Comparison of ENCODE assay signal across 19 cellular contexts in the genomic region with DNA sequence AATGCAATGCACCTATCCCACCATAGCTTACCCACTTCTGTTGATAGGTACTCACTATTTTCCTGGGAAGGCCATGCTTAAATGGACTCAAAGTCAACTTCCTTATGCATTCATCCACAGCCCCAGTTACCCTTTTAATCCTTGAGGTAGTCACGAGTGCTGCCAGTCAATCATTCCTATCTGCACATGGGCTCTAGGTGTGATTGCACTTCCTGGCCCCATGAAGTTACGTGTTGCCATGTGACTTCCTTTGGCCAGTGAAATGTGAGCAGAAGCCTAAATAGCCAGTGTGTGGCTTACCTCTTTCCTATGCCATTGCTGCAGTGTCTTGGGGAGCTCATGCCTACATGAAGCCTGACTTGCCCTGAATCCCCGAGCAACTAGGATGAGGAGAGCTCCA. TPM values are rescaled to one million over a fixed set of nuclear protein-coding genes. Genes with fewer than 3 reads are reported as not detected.
A peak's percentile ranks its signal among the peaks of the same experiment; 100 is the strongest.
DNase-seq lines count a peak whose midpoint lies in the region; ATAC-seq, FAIRE-seq and TF ChIP-seq lines count a peak whose summit lies in the region.
"Had no signal": no experiment of that assay in that cellular context is flagged by ENCODE, and none has a peak within 500 bp of the region (broad histone marks: within the 10 kb centered on the region; RNA-seq: fewer than 3 reads in every experiment).

No MANE protein-coding gene starts in this region.

- H4K20me1 ChIP-seq in astrocyte (ENCODE audit: insufficient read depth, low read length) = no peaks in the 10 kb centered on the region

- H3K18ac ChIP-seq in mesenchymal stem cell (ENCODE audit: low read depth in 1 of 2, low read length in 2 of 2) = peak overlapping the region; percentile 31 to 35

- intact Hi-C loops in activated CD8-positive, alpha-beta T cell treated with anti-CD3 and anti-CD28 coated beads for 36 hours (cut with micrococcal nuclease) = loop anchor here (5.0 kb wide), 1 partner anchor 107 kb away; no protein-coding TSS in a partner anchor
- intact Hi-C loops in transverse colon (cut with DNase I; ENCODE audit: low total_unique reads) = loop anchor here (5.0 kb wide), 1 partner anchor 117 kb away; no protein-coding TSS in a partner anchor

- H2BK120ac ChIP-seq in mesenchymal stem cell (ENCODE audit: low read depth, low read length) = no peak overlapping the region

- H3K27me3 Mint-ChIP-seq in activated CD8-positive, alpha-beta T cell treated with anti-CD3 and anti-CD28 coated beads for 36 hours = no peaks in the 10 kb centered on the region
- peaks cover 7% of the 10 kb centered on the region for H3K27me3 Mint-ChIP-seq in activated CD8-positive, alpha-beta T cell treated with anti-CD3 and anti-CD28 coated beads, Interleukin-2, amount 10 ng/mL, durations not matched to agents 7 days and 5 days (ENCODE audit: low read depth)
- peaks cover 12% of the 10 kb centered on the region for H3K27me3 Mint-ChIP-seq in astrocyte (ENCODE audit: low read depth, unreplicated experiment)

- no peaks in the 10 kb centered on the region for H3K36me3 ChIP-seq in astrocyte (ENCODE audit: insufficient read depth, low read length)
- no peaks in the 10 kb centered on the region for H3K36me3 ChIP-seq in mesenchymal stem cell (ENCODE audit: control insufficient read depth in 1 of 2, insufficient read depth in 2 of 2, low read depth in 1 of 2, low read length in 2 of 2)
- H3K36me3 ChIP-seq in transverse colon = no peaks in the 10 kb centered on the region

- no peak overlapping the region for H4K91ac ChIP-seq in mesenchymal stem cell (ENCODE audit: low read length)

- no peak for DNase-seq in activated CD8-positive, alpha-beta T cell treated with anti-CD3 and anti-CD28 coated beads for 36 hours
- no peak for DNase-seq in activated CD8-positive, alpha-beta T cell treated with anti-CD3 and anti-CD28 coated beads, Interleukin-2, amount 10 ng/mL, durations not matched to agents 7 days and 5 days
- no peak for DNase-seq in astrocyte (ENCODE audit: low read depth)
- DNase-seq in mesenchymal stem cell = peak; percentile 6
- no peak for DNase-seq in transverse colon
- DNase-seq in foreskin melanocyte = no peak
- DNase-seq in MV-4-11 (lab: John Stamatoyannopoulos, UW) = no peak
- DNase-seq: activated B cell treated with CpG ODN at 0.5 μM for 24 hours; activated naive CD4-positive, alpha-beta T cell treated with anti-CD3 and anti-CD28 coated beads, Interleukin-2, amount 10 ng/mL, durations not matched to agents 7 days and 5 days; CD8-positive, alpha-beta T cell; midbrain; NCI-H2029; NCI-H524; occipital lobe; stimulated activated CD4-positive, alpha-beta T cell treated with anti-CD3 and anti-CD28 coated beads, Interleukin-12 subunit alpha, Interleukin-12 subunit beta, amount 100 ng/mL, for 4 hours had no signal

- H3K27ac ChIP-seq in astrocyte (ENCODE audit: low read depth, low read length) = peak overlapping the region; percentile 76
- H3K27ac ChIP-seq in mesenchymal stem cell (ENCODE audit: low read length, poor library complexity, severe bottlenecking) = no peak overlapping the region
- peak overlapping the region in 3 of 4 donors; percentile 56 to 64 (median 58) for H3K27ac ChIP-seq in transverse colon

- no peak overlapping the region for H3K23ac ChIP-seq in mesenchymal stem cell (ENCODE audit: low read length in 2 of 2)

- no peaks in the 10 kb centered on the region for H3K79me1 ChIP-seq in mesenchymal stem cell (replicated peaks; ENCODE audit: low read length, poor library complexity, severe bottlenecking)

- no peak for FAIRE-seq in astrocyte (lab: Jason Lieb, UNC)
- FAIRE-seq: A204.1 had no signal

- no peak overlapping the region for H2BK5ac ChIP-seq in mesenchymal stem cell (ENCODE audit: low read depth, low read length, poor library complexity, severe bottlenecking)

- H3K4me2 ChIP-seq in astrocyte (ENCODE audit: low read length) = peak overlapping the region; percentile 71
- H3K4me2 ChIP-seq in mesenchymal stem cell (ENCODE audit: low read length, poor library complexity, severe bottlenecking) = no peak overlapping the region

- TF ChIP-seq CTCF in activated CD8-positive, alpha-beta T cell treated with anti-CD3 and anti-CD28 coated beads for 36 hours (IDR thresholded peaks at IDR 0.05) = no peak
- TF ChIP-seq CTCF in astrocyte (IDR thresholded peaks at IDR 0.05; ENCODE audit: insufficient read depth, low read depth, low read length) (no peak), transverse colon (IDR thresholded peaks at IDR 0.05) (no peak)

- H2AK5ac ChIP-seq in mesenchymal stem cell (ENCODE audit: low read length, severe bottlenecking) = peak overlapping the region; percentile 45

- peak overlapping the region; percentile 61 for H4K8ac ChIP-seq in mesenchymal stem cell (ENCODE audit: low read length)

- H3K4me1 ChIP-seq in astrocyte (ENCODE audit: insufficient read depth, low read length) = peaks cover 32% of the 10 kb centered on the region
- peaks cover 18% of the 10 kb centered on the region for H3K4me1 ChIP-seq in mesenchymal stem cell (ENCODE audit: control insufficient read depth, insufficient read depth, low read depth, low read length)
- H3K4me1 ChIP-seq in transverse colon = peaks cover 0 to 10% (median 3%) of the 10 kb centered on the region in 4 donors

- H3K4ac ChIP-seq in mesenchymal stem cell (ENCODE audit: low read depth in 1 of 2, low read length in 2 of 2) = peak overlapping the region in 1 of 2 experiments; percentile 19

- POLR2A ChIA-PET in activated CD8-positive, alpha-beta T cell treated with anti-CD3 and anti-CD28 coated beads for 36 hours (lab: Charles Lee) = no interaction called here
- POLR2A ChIA-PET in activated CD8-positive, alpha-beta T cell treated with anti-CD3 and anti-CD28 coated beads, Interleukin-2, amount 10 ng/mL, durations not matched to agents 7 days and 5 days (lab: Charles Lee) = no interaction called here

- TF ChIP-seq EP300 in transverse colon (IDR thresholded peaks at IDR 0.05; ENCODE audit: low read depth) = no peak

- no peak overlapping the region for H3K4me3 Mint-ChIP-seq in activated CD8-positive, alpha-beta T cell treated with anti-CD3 and anti-CD28 coated beads for 36 hours
- no peak overlapping the region for H3K4me3 Mint-ChIP-seq in activated CD8-positive, alpha-beta T cell treated with anti-CD3 and anti-CD28 coated beads, Interleukin-2, amount 10 ng/mL, durations not matched to agents 7 days and 5 days
- H3K4me3 Mint-ChIP-seq in astrocyte (ENCODE audit: unreplicated experiment) = peak overlapping the region; percentile 51
- H3K4me3 Mint-ChIP-seq: activated B cell treated with CpG ODN at 0.5 μM for 24 hours; activated naive CD4-positive, alpha-beta T cell treated with anti-CD3 and anti-CD28 coated beads, Interleukin-2, amount 10 ng/mL, durations not matched to agents 7 days and 5 days; brain; CD8-positive, alpha-beta T cell had no signal

- H3K9me3 Mint-ChIP-seq in activated CD8-positive, alpha-beta T cell treated with anti-CD3 and anti-CD28 coated beads for 36 hours = no peaks in the 10 kb centered on the region
- no peaks in the 10 kb centered on the region for H3K9me3 Mint-ChIP-seq in activated CD8-positive, alpha-beta T cell treated with anti-CD3 and anti-CD28 coated beads, Interleukin-2, amount 10 ng/mL, durations not matched to agents 7 days and 5 days (ENCODE audit: insufficient read depth)
- no peaks in the 10 kb centered on the region for H3K9me3 Mint-ChIP-seq in astrocyte (ENCODE audit: unreplicated experiment)
- H3K9me3 Mint-ChIP-seq: activated B cell treated with CpG ODN at 0.5 μM for 24 hours; activated naive CD4-positive, alpha-beta T cell treated with anti-CD3 and anti-CD28 coated beads, Interleukin-2, amount 10 ng/mL, durations not matched to agents 7 days and 5 days; CD8-positive, alpha-beta T cell had no signal

- H3K4me1 Mint-ChIP-seq in activated CD8-positive, alpha-beta T cell treated with anti-CD3 and anti-CD28 coated beads for 36 hours (ENCODE audit: low read depth) = no peaks in the 10 kb centered on the region
- H3K4me1 Mint-ChIP-seq in activated CD8-positive, alpha-beta T cell treated with anti-CD3 and anti-CD28 coated beads, Interleukin-2, amount 10 ng/mL, durations not matched to agents 7 days and 5 days (ENCODE audit: low read depth) = peaks cover 7% of the 10 kb centered on the region
- peaks cover 38% of the 10 kb centered on the region for H3K4me1 Mint-ChIP-seq in astrocyte (ENCODE audit: low read depth, unreplicated experiment)
- H3K4me1 Mint-ChIP-seq: activated B cell treated with CpG ODN at 0.5 μM for 24 hours; activated naive CD4-positive, alpha-beta T cell treated with anti-CD3 and anti-CD28 coated beads, Interleukin-2, amount 10 ng/mL, durations not matched to agents 7 days and 5 days had no signal

- no peak for TF ChIP-seq POLR2A in transverse colon (IDR thresholded peaks at IDR 0.05)

- H3K79me2 ChIP-seq in astrocyte (ENCODE audit: insufficient read depth, low read length) = no peaks in the 10 kb centered on the region

- H2BK15ac ChIP-seq in mesenchymal stem cell (ENCODE audit: low read depth, poor library complexity, severe bottlenecking) = no peak overlapping the region

- no peaks in the 10 kb centered on the region for H3K36me3 Mint-ChIP-seq in activated CD8-positive, alpha-beta T cell treated with anti-CD3 and anti-CD28 coated beads for 36 hours (ENCODE audit: low read depth)
- no peaks in the 10 kb centered on the region for H3K36me3 Mint-ChIP-seq in activated CD8-positive, alpha-beta T cell treated with anti-CD3 and anti-CD28 coated beads, Interleukin-2, amount 10 ng/mL, durations not matched to agents 7 days and 5 days (ENCODE audit: low read depth)
- H3K36me3 Mint-ChIP-seq in astrocyte (ENCODE audit: low read depth, unreplicated experiment) = no peaks in the 10 kb centered on the region
- H3K36me3 Mint-ChIP-seq: activated naive CD4-positive, alpha-beta T cell treated with anti-CD3 and anti-CD28 coated beads, Interleukin-2, amount 10 ng/mL, durations not matched to agents 7 days and 5 days; brain; CD8-positive, alpha-beta T cell had no signal

- peak overlapping the region; percentile 66 for H2AFZ ChIP-seq in astrocyte (ENCODE audit: low read depth, low read length)
- no peak overlapping the region for H2AFZ ChIP-seq in mesenchymal stem cell (ENCODE audit: low read depth, low read length)

- CTCF ChIA-PET in activated CD8-positive, alpha-beta T cell treated with anti-CD3 and anti-CD28 coated beads for 36 hours (lab: Charles Lee) = interaction anchor here (0.9 to 3.0 kb wide), 4 partner anchors 12 to 115 kb away, joined by 3 to 22 read pairs (median 12); no protein-coding TSS in a partner anchor
- CTCF ChIA-PET in activated CD8-positive, alpha-beta T cell treated with anti-CD3 and anti-CD28 coated beads, Interleukin-2, amount 10 ng/mL, durations not matched to agents 7 days and 5 days (lab: Charles Lee) = interaction anchor here (1.2 to 7.2 kb wide), 3 partner anchors 89 to 115 kb away, joined by 3 to 61 read pairs (median 8); no protein-coding TSS in a partner anchor

- H3K27ac Mint-ChIP-seq in activated CD8-positive, alpha-beta T cell treated with anti-CD3 and anti-CD28 coated beads for 36 hours = no peak overlapping the region
- no peak overlapping the region for H3K27ac Mint-ChIP-seq in activated CD8-positive, alpha-beta T cell treated with anti-CD3 and anti-CD28 coated beads, Interleukin-2, amount 10 ng/mL, durations not matched to agents 7 days and 5 days
- H3K27ac Mint-ChIP-seq in astrocyte (ENCODE audit: unreplicated experiment) = peak overlapping the region; percentile 96
- H3K27ac Mint-ChIP-seq: activated B cell treated with CpG ODN at 0.5 μM for 24 hours; activated naive CD4-positive, alpha-beta T cell treated with anti-CD3 and anti-CD28 coated beads, Interleukin-2, amount 10 ng/mL, durations not matched to agents 7 days and 5 days; CD8-positive, alpha-beta T cell had no signal

- 89% methylated on average over 3 of the region's 3 CpGs for WGBS in mesenchymal stem cell
- WGBS in transverse colon (ENCODE audit: low coverage in 1 of 2), 2 donors = 74% methylated on average over 3 of the region's 3 CpGs; no CpG with 5 or more reads in 1 of the 2 donors

- H3K9ac ChIP-seq in astrocyte (ENCODE audit: low read length) (peak overlapping the region; percentile 13), mesenchymal stem cell (ENCODE audit: low read length) (no peak overlapping the region)

- H3K4me3 ChIP-seq in astrocyte (ENCODE audit: insufficient read depth, low read depth, low read length) (no peak overlapping the region), mesenchymal stem cell (ENCODE audit: insufficient read depth in 1 of 2, low read depth in 1 of 2, low read length in 2 of 2) (no peak overlapping the region), transverse colon (no peak overlapping the region)
- H3K4me3 ChIP-seq: dorsolateral prefrontal cortex had no signal

- H2BK12ac ChIP-seq in mesenchymal stem cell (ENCODE audit: low read length in 2 of 2) = peak overlapping the region; percentile 19 to 91

- H3K9me3 ChIP-seq in astrocyte (ENCODE audit: insufficient read depth, low read depth, low read length) = no peaks in the 10 kb centered on the region
- H3K9me3 ChIP-seq in mesenchymal stem cell (ENCODE audit: control insufficient read depth, low read length) = no peaks in the 10 kb centered on the region
- H3K9me3 ChIP-seq in transverse colon = no peaks in the 10 kb centered on the region

- ATAC-seq in activated CD8-positive, alpha-beta T cell treated with anti-CD3 and anti-CD28 coated beads for 36 hours = peak; percentile 55
- no peak for ATAC-seq in activated CD8-positive, alpha-beta T cell treated with anti-CD3 and anti-CD28 coated beads, Interleukin-2, amount 10 ng/mL, durations not matched to agents 7 days and 5 days
- ATAC-seq in GM19463 (IDR thresholded peaks at IDR 0.05; ENCODE audit: unreplicated experiment) = no peak
- ATAC-seq: CD8-positive, alpha-beta T cell had no signal

- no peak overlapping the region for H3K14ac ChIP-seq in mesenchymal stem cell (ENCODE audit: low read length in 2 of 2)

- in situ Hi-C loops in transverse colon (cut with MboI; ENCODE audit: low pct_ligation_motif_present in 1 of 4, low pct_unique_long_range_greater_than_20kb in 1 of 4, low sequenced_read_pairs in 3 of 4) = no loop called here

- H3K27me3 ChIP-seq in astrocyte (ENCODE audit: insufficient read depth, low read length) (peaks cover 2% of the 10 kb centered on the region), mesenchymal stem cell (ENCODE audit: control insufficient read depth in 1 of 2, insufficient read depth in 1 of 2, low read length in 2 of 2) (no peaks in the 10 kb centered on the region), transverse colon (no peaks in the 10 kb centered on the region)
- H3K27me3 ChIP-seq: dorsolateral prefrontal cortex had no signal

RNA-seq across cellular contexts. Expression of a gene that starts 23.5 kb away (rescaled TPM):
- total RNA-seq in activated CD8-positive, alpha-beta T cell treated with anti-CD3 and anti-CD28 coated beads for 36 hours = 1 to 10 TPM; 1.0 to 1.1 TPM
- total RNA-seq in activated CD8-positive, alpha-beta T cell treated with anti-CD3 and anti-CD28 coated beads, Interleukin-2, amount 10 ng/mL, durations not matched to agents 7 days and 5 days = under 1 TPM; 0.53 to 0.83 TPM
- 1.0 and 1.1 TPM in 2 replicates for total RNA-seq in astrocyte
- polyA plus RNA-seq in mesenchymal stem cell (2013, experiment 1 of 2) = 0.57 TPM
- polyA plus RNA-seq in mesenchymal stem cell (2013, experiment 2 of 2) = 0.70 TPM
- total RNA-seq in transverse colon = under 1 TPM in 2 of 4 donors, not detected in 2; 0.16 to 0.27 TPM

RNA-seq across cellular contexts. Expression of a gene that starts 43.4 kb away (rescaled TPM):
- total RNA-seq in activated CD8-positive, alpha-beta T cell treated with anti-CD3 and anti-CD28 coated beads for 36 hours = 1 to 10 TPM; 1.0 to 1.7 TPM
- total RNA-seq in activated CD8-positive, alpha-beta T cell treated with anti-CD3 and anti-CD28 coated beads, Interleukin-2, amount 10 ng/mL, durations not matched to agents 7 days and 5 days = 1 to 10 TPM; 1.7 to 1.8 TPM
- total RNA-seq in astrocyte (21.4 and 26.2 TPM in 2 replicates), transverse colon (10 to 100 TPM; 15.6 to 41.1 (median 22.5) TPM)
- 47.4 TPM for polyA plus RNA-seq in mesenchymal stem cell (2013, experiment 1 of 2)
- polyA plus RNA-seq in mesenchymal stem cell (2013, experiment 2 of 2) = 49.0 TPM
